24 cellular contexts compared by ENCODE assay signal in the genomic region with DNA sequence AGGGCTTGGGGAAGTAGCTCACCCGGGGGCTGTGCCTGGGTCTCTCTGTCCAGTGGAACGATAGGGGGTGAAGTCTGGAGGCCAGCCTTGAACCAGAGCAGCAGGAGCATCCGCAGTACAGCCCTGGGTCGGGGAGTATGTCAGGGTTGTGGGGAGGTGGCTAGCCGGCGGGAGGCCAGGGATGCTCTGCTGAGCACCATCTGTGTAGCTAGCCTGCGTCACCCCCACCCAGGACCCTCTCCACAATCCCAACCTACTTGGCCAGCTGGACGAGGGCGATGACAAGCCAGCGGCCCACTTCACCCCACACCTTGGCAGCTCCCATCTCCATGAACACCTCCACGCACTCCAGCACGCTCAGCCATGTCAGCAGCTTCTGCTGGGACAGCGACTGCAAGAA. TPM values are rescaled to one million over a fixed set of nuclear protein-coding genes. Genes with fewer than 3 reads are reported as not detected.
DNase-seq lines count a peak whose midpoint lies in the region; ATAC-seq and TF ChIP-seq lines count a peak whose summit lies in the region.
"Had no signal": no experiment of that assay in that cellular context is flagged by ENCODE, and none has a peak within 500 bp of the region (broad histone marks: within the 10 kb centered on the region; RNA-seq: fewer than 3 reads in every experiment).

No MANE protein-coding gene starts in this region.

- H3K36me3 Mint-ChIP-seq in T-helper 17 cell (ENCODE audit: low read depth): peaks cover 4% of the 10 kb centered on the region
- H3K36me3 Mint-ChIP-seq in mesothelial cell of epicardium: peaks cover 7% of the 10 kb centered on the region
- no peaks in the 10 kb centered on the region for H3K36me3 Mint-ChIP-seq in type B pancreatic cell
- H3K36me3 Mint-ChIP-seq in endothelial cell (ENCODE audit: low read depth, unreplicated experiment): no peaks in the 10 kb centered on the region

- no peaks in the 10 kb centered on the region for H3K27me3 Mint-ChIP-seq in T-helper 17 cell
- peaks cover 2% of the 10 kb centered on the region for H3K27me3 Mint-ChIP-seq in mesothelial cell of epicardium (ENCODE audit: low read depth)
- peaks cover under 1% of the 10 kb centered on the region for H3K27me3 Mint-ChIP-seq in type B pancreatic cell
- peaks cover 22% of the 10 kb centered on the region for H3K27me3 Mint-ChIP-seq in endothelial cell (ENCODE audit: unreplicated experiment)
- H3K27me3 Mint-ChIP-seq: activated CD4-positive, alpha-beta T cell treated with anti-CD3 and anti-CD28 coated beads for 36 hours; activated naive CD8-positive, alpha-beta T cell treated with anti-CD3 and anti-CD28 coated beads, Interleukin-2, amount 10 ng/mL, durations not matched to agents 7 days and 5 days had no signal

- no peak for TF ChIP-seq CTCF in mesothelial cell of epicardium (IDR thresholded peaks at IDR 0.05; ENCODE audit: unreplicated experiment)
- no peak for TF ChIP-seq CTCF in type B pancreatic cell (conservative IDR thresholded peaks at IDR 0.05)
- TF ChIP-seq CTCF in endothelial cell (IDR thresholded peaks at IDR 0.05; ENCODE audit: unreplicated experiment): no peak

- peak; percentile 26 for DNase-seq in Right ventricle myocardium inferior (ENCODE audit: missing footprints)
- no peak for DNase-seq in cardiac septum (ENCODE audit: low spot score)
- DNase-seq in T-helper 17 cell: no peak
- no peak for DNase-seq in mesothelial cell of epicardium (ENCODE audit: low spot score in 2 of 2, unreplicated experiment in 2 of 2)
- no peak for DNase-seq in type B pancreatic cell (ENCODE audit: extremely low spot score, unreplicated experiment)
- no peak for DNase-seq in COLO668 (lab: John Stamatoyannopoulos, UW; ENCODE audit: unreplicated experiment)
- DNase-seq in endothelial cell (ENCODE audit: low spot score): no peak
- DNase-seq: activated CD4-positive, alpha-beta T cell treated with anti-CD3 and anti-CD28 coated beads for 36 hours; activated naive CD8-positive, alpha-beta T cell treated with anti-CD3 and anti-CD28 coated beads, Interleukin-2, amount 10 ng/mL, durations not matched to agents 7 days and 5 days; C1 segment of cervical spinal cord; cerebellar nuclear complex; DMS 273 treated with DMSO at 0.1 percent for 48 hours; gastrocnemius medialis; Kasumi-1; MV-4-11; NCI-H1436 treated with DMSO at 0.1 percent for 48 hours; NCI-H2107; NCI-H446; trophoblast cell had no signal

- ATAC-seq in Right ventricle myocardium inferior: no peak
- ATAC-seq in T-helper 17 cell: no peak
- ATAC-seq: activated CD4-positive, alpha-beta T cell treated with anti-CD3 and anti-CD28 coated beads for 36 hours; gastrocnemius medialis; HepG2 had no signal

- H3K4me3 Mint-ChIP-seq in T-helper 17 cell (no peak overlapping the region), mesothelial cell of epicardium (peak overlapping the region; percentile 38), type B pancreatic cell (peak overlapping the region; percentile 17), endothelial cell (ENCODE audit: unreplicated experiment) (no peak overlapping the region)

- H3K27ac Mint-ChIP-seq in T-helper 17 cell (peak overlapping the region; percentile 95), mesothelial cell of epicardium (no peak overlapping the region), type B pancreatic cell (no peak overlapping the region), endothelial cell (ENCODE audit: unreplicated experiment) (no peak overlapping the region)

- no peaks in the 10 kb centered on the region for H3K9me3 ChIP-seq in T-helper 17 cell (ENCODE audit: control insufficient read depth, low read length, poor library complexity, severe bottlenecking)
- H3K9me3 ChIP-seq: gastrocnemius medialis had no signal

- intact Hi-C loops in Right ventricle myocardium inferior (cut with DNase I): no loop called here
- intact Hi-C loops in cardiac septum (cut with DNase I): no loop called here

- H3K9me3 Mint-ChIP-seq in mesothelial cell of epicardium: no peaks in the 10 kb centered on the region
- H3K9me3 Mint-ChIP-seq in type B pancreatic cell: no peaks in the 10 kb centered on the region
- H3K9me3 Mint-ChIP-seq in endothelial cell (ENCODE audit: unreplicated experiment): no peaks in the 10 kb centered on the region
- H3K9me3 Mint-ChIP-seq: activated naive CD8-positive, alpha-beta T cell treated with anti-CD3 and anti-CD28 coated beads, Interleukin-2, amount 10 ng/mL, durations not matched to agents 7 days and 5 days had no signal

- H3K4me1 Mint-ChIP-seq in T-helper 17 cell (peaks cover 37% of the 10 kb centered on the region), mesothelial cell of epicardium (peaks cover 12% of the 10 kb centered on the region), type B pancreatic cell (ENCODE audit: unreplicated experiment) (no peaks in the 10 kb centered on the region), endothelial cell (ENCODE audit: unreplicated experiment) (peaks cover 16% of the 10 kb centered on the region)

RNA-seq across cellular contexts. Expression of gene PEX16, which starts 2.2 kb away (rescaled TPM):
- total RNA-seq in Right ventricle myocardium inferior: 10.4 TPM
- 13.0 TPM for total RNA-seq in cardiac septum
- 10 to 100 TPM; 59.1 to 64.2 TPM for total RNA-seq in T-helper 17 cell
- total RNA-seq in mesothelial cell of epicardium: 19.8 to 23.1 TPM (median 20.7 TPM) in 3 replicates
- total RNA-seq in type B pancreatic cell (ENCODE audit: low replicate concordance): 21.7 and 26.7 TPM in 2 replicates
- total RNA-seq in endothelial cell (ENCODE audit: unreplicated experiment): 28.1 TPM

RNA-seq across cellular contexts. Expression of gene LARGE2, which starts 7.0 kb away (rescaled TPM):
- not detected for total RNA-seq in Right ventricle myocardium inferior
- total RNA-seq in cardiac septum: not detected
- 1 to 10 TPM; 3.9 to 7.9 TPM for total RNA-seq in T-helper 17 cell
- total RNA-seq in mesothelial cell of epicardium: 5.0 to 6.0 TPM (median 5.2 TPM) in 3 replicates
- 12.4 and 29.9 TPM in 2 replicates for total RNA-seq in type B pancreatic cell (ENCODE audit: low replicate concordance)
- total RNA-seq in endothelial cell (ENCODE audit: unreplicated experiment): 0.95 TPM
- total RNA-seq: dermis microvascular lymphatic vessel endothelial cell; gastrocnemius medialis; H4; T-helper 1 cell treated with Interleukin-12 subunit alpha and Interleukin-12 subunit beta and Interleukin-4 antibody, amounts not matched to agents 30 ng/mL and 1 ng/mL, for 36 hours had no signal

RNA-seq across cellular contexts. Expression of gene FREY1, which starts 8.4 kb away (rescaled TPM):
- total RNA-seq in Right ventricle myocardium inferior (not detected), cardiac septum (0.54 TPM), T-helper 17 cell (1 to 10 TPM; 3.1 to 3.2 TPM), mesothelial cell of epicardium (2.3 to 3.9 TPM (median 3.4 TPM) in 3 replicates), type B pancreatic cell (ENCODE audit: low replicate concordance) (0.90 and 1.4 TPM in 2 replicates), endothelial cell (ENCODE audit: unreplicated experiment) (1.1 TPM)
- total RNA-seq: gastrocnemius medialis, H4, hepatocyte had no signal

RNA-seq across cellular contexts. Expression of gene MAPK8IP1, which starts 30.0 kb away (rescaled TPM):
- total RNA-seq in Right ventricle myocardium inferior (5.9 TPM), cardiac septum (7.5 TPM), T-helper 17 cell (10 to 100 TPM in 1 of 2 donors, 1 to 10 TPM in 1; 7.6 to 10.2 TPM), mesothelial cell of epicardium (11.5 to 13.8 TPM (median 12.7 TPM) in 3 replicates), type B pancreatic cell (ENCODE audit: low replicate concordance) (23.7 and 24.4 TPM in 2 replicates), endothelial cell (ENCODE audit: unreplicated experiment) (3.7 TPM)

Comparison
In these comparisons a context has a peak if more than half of its experiments do, and no peak if none do; other contexts are left out.
1. H3K4me3 Mint-ChIP-seq: peak in mesothelial cell of epicardium (single experiment) and type B pancreatic cell (single experiment); none in T-helper 17 cell (single experiment) and endothelial cell (single experiment).